In genomic region chr12:47356129-47356622, GRCh38 we compare ENCODE assay signal across 8 cellular contexts.
DNase-seq lines count a peak whose midpoint lies in the region; ATAC-seq lines count a peak whose summit lies in the region.

No MANE protein-coding gene starts in this region.

- peak overlapping the region in 1 of 5 donors; percentile 39 for H3K9ac ChIP-seq in subcutaneous abdominal adipose tissue (ENCODE audit: low read length in 5 of 5)

- H3K27me3 ChIP-seq in subcutaneous abdominal adipose tissue (ENCODE audit: control insufficient read depth in 5 of 5, insufficient read depth in 4 of 5, low read length in 5 of 5) = no peaks in the 10 kb centered on the region

- peaks cover 49% of the 10 kb centered on the region for H3K36me3 Mint-ChIP-seq in activated naive CD8-positive, alpha-beta T cell treated with anti-CD3 and anti-CD28 coated beads for 36 hours

- H3K27ac ChIP-seq in subcutaneous abdominal adipose tissue (ENCODE audit: low read depth, low read length) = peak overlapping the region; percentile 37

- peak overlapping the region; percentile 96 for H3K27ac Mint-ChIP-seq in activated naive CD8-positive, alpha-beta T cell treated with anti-CD3 and anti-CD28 coated beads for 36 hours

- no peaks in the 10 kb centered on the region for H3K27me3 Mint-ChIP-seq in activated naive CD8-positive, alpha-beta T cell treated with anti-CD3 and anti-CD28 coated beads for 36 hours

- peaks cover 23% of the 10 kb centered on the region for H3K9me3 Mint-ChIP-seq in activated naive CD8-positive, alpha-beta T cell treated with anti-CD3 and anti-CD28 coated beads for 36 hours

- no peaks in the 10 kb centered on the region for H3K9me3 ChIP-seq in subcutaneous abdominal adipose tissue (ENCODE audit: control insufficient read depth in 5 of 5, low read length in 5 of 5)

- peak; percentile 80 for ATAC-seq in GM19351 (IDR thresholded peaks at IDR 0.05; ENCODE audit: unreplicated experiment)
- peak; percentile 81 for ATAC-seq in HG03378 (IDR thresholded peaks at IDR 0.05; ENCODE audit: unreplicated experiment)

- H3K4me3 Mint-ChIP-seq in activated naive CD8-positive, alpha-beta T cell treated with anti-CD3 and anti-CD28 coated beads for 36 hours = peak overlapping the region; percentile 69

- H3K4me1 ChIP-seq in subcutaneous abdominal adipose tissue (ENCODE audit: control insufficient read depth in 5 of 5, insufficient read depth in 5 of 5, low read length in 5 of 5) = peaks cover 0 to 13% (median 0%) of the 10 kb centered on the region in 5 donors

- peaks cover 70% of the 10 kb centered on the region for H3K4me1 Mint-ChIP-seq in activated naive CD8-positive, alpha-beta T cell treated with anti-CD3 and anti-CD28 coated beads for 36 hours

- no peak overlapping the region for H3K4me3 ChIP-seq in subcutaneous abdominal adipose tissue (ENCODE audit: low read depth in 1 of 5, low read length in 5 of 5)

- DNase-seq in AML-193 (lab: John Stamatoyannopoulos, UW) = peak; percentile 37 to 54
- DNase-seq in activated naive CD8-positive, alpha-beta T cell treated with anti-CD3 and anti-CD28 coated beads for 36 hours = no peak
- no peak for DNase-seq in NCI-H1930 (lab: John Stamatoyannopoulos, UW)
- DNase-seq in GM19240 (ENCODE audit: insufficient read length, low spot score) = no peak
- DNase-seq in effector CD8-positive, alpha-beta T cell (lab: John Stamatoyannopoulos, UW) = no peak

- H3K36me3 ChIP-seq in subcutaneous abdominal adipose tissue (ENCODE audit: control insufficient read depth in 5 of 5, insufficient read depth in 5 of 5, low read length in 5 of 5) = no peaks in the 10 kb centered on the region

Comparison
In these comparisons a context has a peak if more than half of its experiments do, and no peak if none do; other contexts are left out.
1. DNase-seq: peak in AML-193 (2 of 2); none in activated naive CD8-positive, alpha-beta T cell treated with anti-CD3 and anti-CD28 coated beads for 36 hours (single experiment), NCI-H1930 (0 of 2), GM19240 (single experiment) and effector CD8-positive, alpha-beta T cell (single experiment).